Comparison of ENCODE assay signal across 14 cellular contexts in genomic region chr17:76241776-76242175, GRCh38. TPM values are rescaled to one million over a fixed set of nuclear protein-coding genes. Genes with fewer than 3 reads are reported as not detected.
A peak's percentile ranks its signal among the peaks of the same experiment; 100 is the strongest.
DNase-seq lines count a peak whose midpoint lies in the region; ATAC-seq and TF ChIP-seq lines count a peak whose summit lies in the region.
"Had no signal": no experiment of that assay in that cellular context is flagged by ENCODE, and none has a peak within 500 bp of the region (broad histone marks: within the 10 kb centered on the region; RNA-seq: fewer than 3 reads in every experiment).

No MANE protein-coding gene starts in this region.

- ATAC-seq in activated CD8-positive, alpha-beta T cell treated with anti-CD3 and anti-CD28 coated beads for 36 hours, result no peak
- no peak for ATAC-seq in left lobe of liver

- H3K9ac ChIP-seq in mammary epithelial cell (ENCODE audit: insufficient read depth, low read length), result no peak overlapping the region

- H3K9me3 Mint-ChIP-seq in MCF 10A (ENCODE audit: unreplicated experiment), result no peaks in the 10 kb centered on the region
- peaks cover under 1% of the 10 kb centered on the region for H3K9me3 Mint-ChIP-seq in activated CD8-positive, alpha-beta T cell treated with anti-CD3 and anti-CD28 coated beads for 36 hours

- H3K36me3 Mint-ChIP-seq in MCF 10A (ENCODE audit: insufficient read depth, unreplicated experiment), result no peaks in the 10 kb centered on the region
- peaks cover 6% of the 10 kb centered on the region for H3K36me3 Mint-ChIP-seq in activated CD8-positive, alpha-beta T cell treated with anti-CD3 and anti-CD28 coated beads for 36 hours (ENCODE audit: low read depth)

- BruUV-seq in MCF 10A (replicated peaks; lab: Mats Ljungman, UMichigan), result no TSS peak
- no TSS peak for BruUV-seq in mammary epithelial cell (replicated peaks; lab: Mats Ljungman, UMichigan)

- POLR2A ChIA-PET in MCF 10A (lab: Yijun Ruan, JAX), result interaction anchor here (0.9 to 1.2 kb wide), 2 partner anchors 21 to 23 kb away, joined by 4 read pairs; no protein-coding TSS in a partner anchor
- POLR2A ChIA-PET in activated CD8-positive, alpha-beta T cell treated with anti-CD3 and anti-CD28 coated beads for 36 hours (lab: Charles Lee), result interaction anchor here (0.9 to 29.4 kb wide), 5 partner anchors 8 to 99 kb away, joined by 3 to 960 read pairs (median 4); partner anchors contain the start of gene UBALD2

- H3K79me2 ChIP-seq in mammary epithelial cell (ENCODE audit: insufficient read depth, low read length), result no peaks in the 10 kb centered on the region

- H2AFZ ChIP-seq in mammary epithelial cell (ENCODE audit: low read depth, low read length), result no peak overlapping the region

- no peak overlapping the region for H3K27ac Mint-ChIP-seq in MCF 10A (ENCODE audit: low read depth, unreplicated experiment)
- H3K27ac Mint-ChIP-seq in activated CD8-positive, alpha-beta T cell treated with anti-CD3 and anti-CD28 coated beads for 36 hours, result peak overlapping the region; percentile 93

- TF ChIP-seq POLR2A in suprapubic skin (IDR thresholded peaks at IDR 0.05), result no peak

- in situ Hi-C loops in mammary epithelial cell (cut with MboI; ENCODE audit: low sequenced_read_pairs in 2 of 2), result no loop called here

- intact Hi-C loops in MCF 10A (cut with micrococcal nuclease), result no loop called here
- intact Hi-C loops in mammary epithelial cell (cut with micrococcal nuclease), result no loop called here
- intact Hi-C loops in activated CD8-positive, alpha-beta T cell treated with anti-CD3 and anti-CD28 coated beads for 36 hours (cut with micrococcal nuclease), result loop anchor here (5.0 kb wide), 1 partner anchor 44 kb away; no protein-coding TSS in a partner anchor

- H3K36me3 ChIP-seq in mammary epithelial cell (ENCODE audit: insufficient read depth, low read length) (no peaks in the 10 kb centered on the region), suprapubic skin (no peaks in the 10 kb centered on the region)
- H3K36me3 ChIP-seq: SJSA1 had no signal

- H3K4me3 ChIP-seq in mammary epithelial cell (replicated peaks in 1 of 3; ENCODE audit: insufficient read depth in 1 of 3, low read depth in 2 of 3, low read length in 3 of 3) (no peak overlapping the region), suprapubic skin (peak overlapping the region; percentile 66), foreskin fibroblast (ENCODE audit: low read depth in 1 of 2, low read length in 2 of 2) (no peak overlapping the region)

- H4K20me1 ChIP-seq in mammary epithelial cell (ENCODE audit: insufficient read depth, low read length), result no peaks in the 10 kb centered on the region

- no peak overlapping the region for H3K4me2 ChIP-seq in mammary epithelial cell (ENCODE audit: insufficient read depth, low read depth, low read length)

- dilution Hi-C loops in mammary epithelial cell (cut with HindIII; ENCODE audit: low sequenced_read_pairs), result no loop called here

- no peak for DNase-seq in MCF 10A (ENCODE audit: unreplicated experiment)
- DNase-seq in mammary epithelial cell, result no peak
- no peak for DNase-seq in activated CD8-positive, alpha-beta T cell treated with anti-CD3 and anti-CD28 coated beads for 36 hours
- DNase-seq in left lobe of liver (ENCODE audit: low spot score), result peak; percentile 38
- DNase-seq in suprapubic skin (ENCODE audit: low spot score in 2 of 2), result peak in 1 of 2 donors; percentile 52
- DNase-seq in NCI-H2196 treated with DMSO at 0.1 percent for 48 hours (lab: John Stamatoyannopoulos, UW; ENCODE audit: unreplicated experiment), result no peak
- no peak for DNase-seq in NCI-H345 treated with DMSO at 0.1 percent for 48 hours (lab: John Stamatoyannopoulos, UW; ENCODE audit: unreplicated experiment)
- DNase-seq in foreskin fibroblast, result no peak
- DNase-seq: activated gamma-delta T cell; AML-193; NCI-H187 treated with DMSO at 0.1 percent for 48 hours; stimulated activated CD4-positive, alpha-beta T cell treated with anti-CD3 and anti-CD28 coated beads, Interleukin-2, amount 100 ng/mL, for 48 hours; WERI-Rb-1 had no signal

- peak overlapping the region; percentile 71 for H3K4me3 Mint-ChIP-seq in MCF 10A (ENCODE audit: unreplicated experiment)
- peak overlapping the region; percentile 82 for H3K4me3 Mint-ChIP-seq in activated CD8-positive, alpha-beta T cell treated with anti-CD3 and anti-CD28 coated beads for 36 hours

- 95% methylated on average over 10 of the region's 10 CpGs for WGBS in mammary epithelial cell (ENCODE audit: low coverage, missing lambda C conversion rate)
- WGBS in suprapubic skin, result 94% methylated on average over 10 of the region's 10 CpGs

- H3K9me3 ChIP-seq in mammary epithelial cell (replicated peaks; ENCODE audit: insufficient read depth, low read length) (no peaks in the 10 kb centered on the region), suprapubic skin (no peaks in the 10 kb centered on the region)
- H3K9me3 ChIP-seq: SJSA1 had no signal

- CTCF ChIA-PET in MCF 10A (lab: Yijun Ruan, JAX) (interaction anchor here (0.8 kb wide), 1 partner anchor 123 kb away, joined by 4 read pairs; no protein-coding TSS in a partner anchor), mammary epithelial cell (lab: Charles Lee; ENCODE audit: low non-redundant PET) (no interaction called here)
- CTCF ChIA-PET in activated CD8-positive, alpha-beta T cell treated with anti-CD3 and anti-CD28 coated beads for 36 hours (lab: Charles Lee), result no interaction called here

- peaks cover 6% of the 10 kb centered on the region for H3K4me1 Mint-ChIP-seq in MCF 10A (ENCODE audit: insufficient read depth, unreplicated experiment)
- H3K4me1 Mint-ChIP-seq in activated CD8-positive, alpha-beta T cell treated with anti-CD3 and anti-CD28 coated beads for 36 hours (ENCODE audit: low read depth), result peaks cover 66% of the 10 kb centered on the region

- H3K4me1 ChIP-seq in mammary epithelial cell (ENCODE audit: insufficient read depth, low read length), result peaks cover 10% of the 10 kb centered on the region
- peaks cover 24% of the 10 kb centered on the region for H3K4me1 ChIP-seq in suprapubic skin

- TF ChIP-seq CTCF in MCF 10A (IDR thresholded peaks at IDR 0.05; ENCODE audit: unreplicated experiment) (no peak), mammary epithelial cell (conservative IDR thresholded peaks at IDR 0.05 in 1 of 2, IDR thresholded peaks at IDR 0.05 in 1 of 2; ENCODE audit: extremely low read depth in 1 of 2, insufficient read depth in 1 of 2, low read depth in 1 of 2, low read length in 2 of 2) (no peak), suprapubic skin (IDR thresholded peaks at IDR 0.05) (no peak), foreskin fibroblast (IDR thresholded peaks at IDR 0.05; ENCODE audit: low read depth, low read length) (no peak)
- TF ChIP-seq CTCF in activated CD8-positive, alpha-beta T cell treated with anti-CD3 and anti-CD28 coated beads for 36 hours (IDR thresholded peaks at IDR 0.05), result no peak

- no peak for TF ChIP-seq EP300 in suprapubic skin (IDR thresholded peaks at IDR 0.05)

- peaks cover 10% of the 10 kb centered on the region for H3K27me3 Mint-ChIP-seq in MCF 10A (ENCODE audit: insufficient read depth, unreplicated experiment)
- H3K27me3 Mint-ChIP-seq in activated CD8-positive, alpha-beta T cell treated with anti-CD3 and anti-CD28 coated beads for 36 hours, result no peaks in the 10 kb centered on the region

- H3K27ac ChIP-seq in mammary epithelial cell (ENCODE audit: insufficient read depth, low read depth, low read length) (no peak overlapping the region), suprapubic skin (no peak overlapping the region)
- H3K27ac ChIP-seq: SJSA1 had no signal

- peaks cover 35% of the 10 kb centered on the region for H3K27me3 ChIP-seq in mammary epithelial cell (ENCODE audit: insufficient read depth, low read length)
- H3K27me3 ChIP-seq in suprapubic skin, result peaks cover 17% of the 10 kb centered on the region

RNA-seq across cellular contexts. Expression of gene RNF157, which starts 1.5 kb away (rescaled TPM):
- total RNA-seq in MCF 10A (2022) (0.17 and 0.44 TPM in 2 replicates), mammary epithelial cell (not detected), left lobe of liver (12.4 TPM), suprapubic skin (1 to 10 TPM in 3 of 4 donors, under 1 TPM in 1; 0.85 to 3.4 (median 1.3) TPM)
- polyA plus RNA-seq in mammary epithelial cell, result 0.07 TPM
- not detected for polyA minus RNA-seq in mammary epithelial cell
- 10 to 100 TPM; 37.2 to 44.5 TPM for total RNA-seq in activated CD8-positive, alpha-beta T cell treated with anti-CD3 and anti-CD28 coated beads for 36 hours

RNA-seq across cellular contexts. Expression of gene UBALD2, which starts 23.4 kb away (rescaled TPM):
- total RNA-seq in MCF 10A (2022), result 84.9 and 109 TPM in 2 replicates
- total RNA-seq in mammary epithelial cell, result 10 to 100 TPM in 1 of 2 donors, 1 to 10 TPM in 1; 5.7 to 54.7 TPM
- 15.3 TPM for polyA plus RNA-seq in mammary epithelial cell
- polyA minus RNA-seq in mammary epithelial cell, result 9.2 TPM
- 100 to 1,000 TPM; 267 to 270 TPM for total RNA-seq in activated CD8-positive, alpha-beta T cell treated with anti-CD3 and anti-CD28 coated beads for 36 hours
- total RNA-seq in left lobe of liver, result 23.8 TPM
- total RNA-seq in suprapubic skin, result 10 to 100 TPM; 24.8 to 42.7 (median 35.6) TPM
